ENCODE assay signal across 1 cellular context in the genomic region with DNA sequence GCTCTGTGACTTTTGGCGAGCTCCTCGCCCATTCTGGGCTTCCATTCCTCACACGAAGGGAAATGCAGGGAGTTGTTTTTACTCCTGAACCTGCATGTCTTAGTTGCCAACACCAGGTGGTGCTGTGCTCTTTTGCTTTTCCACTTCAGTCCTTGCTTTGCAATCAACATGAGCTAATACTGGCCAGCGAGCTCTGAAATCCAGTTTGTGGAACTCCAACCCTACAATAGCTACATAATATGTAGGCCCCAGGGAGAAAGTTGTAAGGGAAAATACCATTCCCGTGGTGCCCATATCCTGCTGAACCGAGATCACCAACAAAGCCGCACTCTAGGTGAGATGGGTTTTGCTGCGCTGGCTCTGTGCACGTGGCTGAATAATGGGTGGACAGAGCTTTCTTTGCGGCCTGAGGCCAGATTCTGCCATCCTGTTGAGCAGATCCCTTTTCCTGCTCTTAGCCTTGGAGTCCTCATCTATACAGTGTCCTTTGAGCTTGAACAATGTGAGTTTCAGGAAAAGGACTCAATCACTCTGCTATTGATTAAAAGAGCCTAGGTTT.
TF ChIP-seq lines count a peak whose summit lies in the region.

No MANE protein-coding gene starts in this region.

TF ChIP-seq in K562, 482 proteins besides CTCF, POLR2A, EP300 and RAD21 (continued from another document and continues in another):
- 0 out of 4 replicates have a peak, but pooled peaks of 1 of the 2 experiments have one; percentile 6 for TF ChIP-seq TBL1XR1 (IDR thresholded peaks at IDR 0.05; ENCODE audit: low read length in 2 of 2)
- no peak for TF ChIP-seq NR1H2 (CRISPR knock-in tag; IDR thresholded peaks at IDR 0.05)
- TF ChIP-seq DNMT1 (IDR thresholded peaks at IDR 0.05), result no peak
- TF ChIP-seq ZNF184 (CRISPR knock-in tag; IDR thresholded peaks at IDR 0.05), result no peak
- TF ChIP-seq, protein P1, sequence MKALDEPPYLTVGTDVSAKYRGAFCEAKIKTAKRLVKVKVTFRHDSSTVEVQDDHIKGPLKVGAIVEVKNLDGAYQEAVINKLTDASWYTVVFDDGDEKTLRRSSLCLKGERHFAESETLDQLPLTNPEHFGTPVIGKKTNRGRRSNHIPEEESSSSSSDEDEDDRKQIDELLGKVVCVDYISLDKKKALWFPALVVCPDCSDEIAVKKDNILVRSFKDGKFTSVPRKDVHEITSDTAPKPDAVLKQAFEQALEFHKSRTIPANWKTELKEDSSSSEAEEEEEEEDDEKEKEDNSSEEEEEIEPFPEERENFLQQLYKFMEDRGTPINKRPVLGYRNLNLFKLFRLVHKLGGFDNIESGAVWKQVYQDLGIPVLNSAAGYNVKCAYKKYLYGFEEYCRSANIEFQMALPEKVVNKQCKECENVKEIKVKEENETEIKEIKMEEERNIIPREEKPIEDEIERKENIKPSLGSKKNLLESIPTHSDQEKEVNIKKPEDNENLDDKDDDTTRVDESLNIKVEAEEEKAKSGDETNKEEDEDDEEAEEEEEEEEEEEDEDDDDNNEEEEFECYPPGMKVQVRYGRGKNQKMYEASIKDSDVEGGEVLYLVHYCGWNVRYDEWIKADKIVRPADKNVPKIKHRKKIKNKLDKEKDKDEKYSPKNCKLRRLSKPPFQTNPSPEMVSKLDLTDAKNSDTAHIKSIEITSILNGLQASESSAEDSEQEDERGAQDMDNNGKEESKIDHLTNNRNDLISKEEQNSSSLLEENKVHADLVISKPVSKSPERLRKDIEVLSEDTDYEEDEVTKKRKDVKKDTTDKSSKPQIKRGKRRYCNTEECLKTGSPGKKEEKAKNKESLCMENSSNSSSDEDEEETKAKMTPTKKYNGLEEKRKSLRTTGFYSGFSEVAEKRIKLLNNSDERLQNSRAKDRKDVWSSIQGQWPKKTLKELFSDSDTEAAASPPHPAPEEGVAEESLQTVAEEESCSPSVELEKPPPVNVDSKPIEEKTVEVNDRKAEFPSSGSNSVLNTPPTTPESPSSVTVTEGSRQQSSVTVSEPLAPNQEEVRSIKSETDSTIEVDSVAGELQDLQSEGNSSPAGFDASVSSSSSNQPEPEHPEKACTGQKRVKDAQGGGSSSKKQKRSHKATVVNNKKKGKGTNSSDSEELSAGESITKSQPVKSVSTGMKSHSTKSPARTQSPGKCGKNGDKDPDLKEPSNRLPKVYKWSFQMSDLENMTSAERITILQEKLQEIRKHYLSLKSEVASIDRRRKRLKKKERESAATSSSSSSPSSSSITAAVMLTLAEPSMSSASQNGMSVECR (CRISPR knock-in tag; IDR thresholded peaks at IDR 0.05), result 0 out of 2 replicates have a peak, but pooled peaks have one; percentile 23
- no peak for TF ChIP-seq ZNF696 (CRISPR knock-in tag; conservative IDR thresholded peaks at IDR 0.05)
- TF ChIP-seq SIX5 (IDR thresholded peaks at IDR 0.05; ENCODE audit: borderline replicate concordance in 1 of 2, insufficient read depth in 1 of 2, low read depth in 1 of 2, low read length in 2 of 2), result no peak
- TF ChIP-seq, protein P2, sequence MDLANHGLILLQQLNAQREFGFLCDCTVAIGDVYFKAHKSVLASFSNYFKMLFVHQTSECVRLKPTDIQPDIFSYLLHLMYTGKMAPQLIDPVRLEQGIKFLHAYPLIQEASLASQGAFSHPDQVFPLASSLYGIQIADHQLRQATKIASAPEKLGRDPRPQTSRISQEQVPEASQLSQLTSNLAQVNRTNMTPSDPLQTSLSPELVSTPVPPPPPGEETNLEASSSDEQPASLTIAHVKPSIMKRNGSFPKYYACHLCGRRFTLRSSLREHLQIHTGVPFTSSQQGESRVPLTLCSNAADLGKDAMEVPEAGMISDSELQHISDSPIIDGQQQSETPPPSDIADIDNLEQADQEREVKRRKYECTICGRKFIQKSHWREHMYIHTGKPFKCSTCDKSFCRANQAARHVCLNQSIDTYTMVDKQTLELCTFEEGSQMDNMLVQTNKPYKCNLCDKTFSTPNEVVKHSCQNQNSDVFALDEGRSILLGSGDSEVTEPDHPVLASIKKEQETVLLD (IDR thresholded peaks at IDR 0.05), result no peak
- TF ChIP-seq NONO (IDR thresholded peaks at IDR 0.05; ENCODE audit: low read depth in 2 of 2, low read length in 1 of 2), result no peak
- TF ChIP-seq, protein P3, sequence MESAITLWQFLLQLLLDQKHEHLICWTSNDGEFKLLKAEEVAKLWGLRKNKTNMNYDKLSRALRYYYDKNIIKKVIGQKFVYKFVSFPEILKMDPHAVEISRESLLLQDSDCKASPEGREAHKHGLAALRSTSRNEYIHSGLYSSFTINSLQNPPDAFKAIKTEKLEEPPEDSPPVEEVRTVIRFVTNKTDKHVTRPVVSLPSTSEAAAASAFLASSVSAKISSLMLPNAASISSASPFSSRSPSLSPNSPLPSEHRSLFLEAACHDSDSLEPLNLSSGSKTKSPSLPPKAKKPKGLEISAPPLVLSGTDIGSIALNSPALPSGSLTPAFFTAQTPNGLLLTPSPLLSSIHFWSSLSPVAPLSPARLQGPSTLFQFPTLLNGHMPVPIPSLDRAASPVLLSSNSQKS (CRISPR knock-in tag; IDR thresholded peaks at IDR 0.05), result no peak
- 0 out of 2 replicates have a peak, but pooled peaks have one; percentile 97 for TF ChIP-seq SMARCA5 (IDR thresholded peaks at IDR 0.05)
- TF ChIP-seq ZNF354B (CRISPR knock-in tag; IDR thresholded peaks at IDR 0.05), result no peak
- TF ChIP-seq, protein P4, sequence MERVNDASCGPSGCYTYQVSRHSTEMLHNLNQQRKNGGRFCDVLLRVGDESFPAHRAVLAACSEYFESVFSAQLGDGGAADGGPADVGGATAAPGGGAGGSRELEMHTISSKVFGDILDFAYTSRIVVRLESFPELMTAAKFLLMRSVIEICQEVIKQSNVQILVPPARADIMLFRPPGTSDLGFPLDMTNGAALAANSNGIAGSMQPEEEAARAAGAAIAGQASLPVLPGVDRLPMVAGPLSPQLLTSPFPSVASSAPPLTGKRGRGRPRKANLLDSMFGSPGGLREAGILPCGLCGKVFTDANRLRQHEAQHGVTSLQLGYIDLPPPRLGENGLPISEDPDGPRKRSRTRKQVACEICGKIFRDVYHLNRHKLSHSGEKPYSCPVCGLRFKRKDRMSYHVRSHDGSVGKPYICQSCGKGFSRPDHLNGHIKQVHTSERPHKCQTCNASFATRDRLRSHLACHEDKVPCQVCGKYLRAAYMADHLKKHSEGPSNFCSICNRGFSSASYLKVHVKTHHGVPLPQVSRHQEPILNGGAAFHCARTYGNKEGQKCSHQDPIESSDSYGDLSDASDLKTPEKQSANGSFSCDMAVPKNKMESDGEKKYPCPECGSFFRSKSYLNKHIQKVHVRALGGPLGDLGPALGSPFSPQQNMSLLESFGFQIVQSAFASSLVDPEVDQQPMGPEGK (CRISPR knock-in tag; IDR thresholded peaks at IDR 0.05; ENCODE audit: borderline replicate concordance), result no peak
- TF ChIP-seq, protein P5, sequence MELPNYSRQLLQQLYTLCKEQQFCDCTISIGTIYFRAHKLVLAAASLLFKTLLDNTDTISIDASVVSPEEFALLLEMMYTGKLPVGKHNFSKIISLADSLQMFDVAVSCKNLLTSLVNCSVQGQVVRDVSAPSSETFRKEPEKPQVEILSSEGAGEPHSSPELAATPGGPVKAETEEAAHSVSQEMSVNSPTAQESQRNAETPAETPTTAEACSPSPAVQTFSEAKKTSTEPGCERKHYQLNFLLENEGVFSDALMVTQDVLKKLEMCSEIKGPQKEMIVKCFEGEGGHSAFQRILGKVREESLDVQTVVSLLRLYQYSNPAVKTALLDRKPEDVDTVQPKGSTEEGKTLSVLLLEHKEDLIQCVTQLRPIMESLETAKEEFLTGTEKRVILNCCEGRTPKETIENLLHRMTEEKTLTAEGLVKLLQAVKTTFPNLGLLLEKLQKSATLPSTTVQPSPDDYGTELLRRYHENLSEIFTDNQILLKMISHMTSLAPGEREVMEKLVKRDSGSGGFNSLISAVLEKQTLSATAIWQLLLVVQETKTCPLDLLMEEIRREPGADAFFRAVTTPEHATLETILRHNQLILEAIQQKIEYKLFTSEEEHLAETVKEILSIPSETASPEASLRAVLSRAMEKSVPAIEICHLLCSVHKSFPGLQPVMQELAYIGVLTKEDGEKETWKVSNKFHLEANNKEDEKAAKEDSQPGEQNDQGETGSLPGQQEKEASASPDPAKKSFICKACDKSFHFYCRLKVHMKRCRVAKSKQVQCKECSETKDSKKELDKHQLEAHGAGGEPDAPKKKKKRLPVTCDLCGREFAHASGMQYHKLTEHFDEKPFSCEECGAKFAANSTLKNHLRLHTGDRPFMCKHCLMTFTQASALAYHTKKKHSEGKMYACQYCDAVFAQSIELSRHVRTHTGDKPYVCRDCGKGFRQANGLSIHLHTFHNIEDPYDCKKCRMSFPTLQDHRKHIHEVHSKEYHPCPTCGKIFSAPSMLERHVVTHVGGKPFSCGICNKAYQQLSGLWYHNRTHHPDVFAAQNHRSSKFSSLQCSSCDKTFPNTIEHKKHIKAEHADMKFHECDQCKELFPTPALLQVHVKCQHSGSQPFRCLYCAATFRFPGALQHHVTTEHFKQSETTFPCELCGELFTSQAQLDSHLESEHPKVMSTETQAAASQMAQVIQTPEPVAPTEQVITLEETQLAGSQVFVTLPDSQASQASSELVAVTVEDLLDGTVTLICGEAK (IDR thresholded peaks at IDR 0.05), result 0 out of 2 replicates have a peak, but pooled peaks have one; percentile 23
- TF ChIP-seq, protein P5 (CRISPR knock-in tag; IDR thresholded peaks at IDR 0.05), result no peak
- no peak for TF ChIP-seq PHTF2 (CRISPR knock-in tag; IDR thresholded peaks at IDR 0.05)
- TF ChIP-seq MTA1 (IDR thresholded peaks at IDR 0.05; ENCODE audit: borderline replicate concordance), result no peak
- TF ChIP-seq CREM (IDR thresholded peaks at IDR 0.05; ENCODE audit: low read depth), result peak; percentile 52; the same call in 1 of the 2 replicates
- TF ChIP-seq HCFC1 (IDR thresholded peaks at IDR 0.05; ENCODE audit: low read depth, low read length), result no peak
- TF ChIP-seq, protein P6, sequence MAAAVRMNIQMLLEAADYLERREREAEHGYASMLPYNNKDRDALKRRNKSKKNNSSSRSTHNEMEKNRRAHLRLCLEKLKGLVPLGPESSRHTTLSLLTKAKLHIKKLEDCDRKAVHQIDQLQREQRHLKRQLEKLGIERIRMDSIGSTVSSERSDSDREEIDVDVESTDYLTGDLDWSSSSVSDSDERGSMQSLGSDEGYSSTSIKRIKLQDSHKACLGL (CRISPR knock-in tag; IDR thresholded peaks at IDR 0.05; ENCODE audit: borderline replicate concordance, poor library complexity, severe bottlenecking), result no peak
- TF ChIP-seq EZH2 (IDR thresholded peaks at IDR 0.05; ENCODE audit: borderline replicate concordance, low read depth, low read length), result no peak
- 0 out of 2 replicates have a peak, but pooled peaks have one; percentile 87 for TF ChIP-seq CBX1 (IDR thresholded peaks at IDR 0.05; ENCODE audit: low read depth)
- no peak for TF ChIP-seq ZC3H8 (IDR thresholded peaks at IDR 0.05)
- TF ChIP-seq IFI16 (CRISPR knock-in tag; IDR thresholded peaks at IDR 0.05), result no peak
- TF ChIP-seq, protein P7, sequence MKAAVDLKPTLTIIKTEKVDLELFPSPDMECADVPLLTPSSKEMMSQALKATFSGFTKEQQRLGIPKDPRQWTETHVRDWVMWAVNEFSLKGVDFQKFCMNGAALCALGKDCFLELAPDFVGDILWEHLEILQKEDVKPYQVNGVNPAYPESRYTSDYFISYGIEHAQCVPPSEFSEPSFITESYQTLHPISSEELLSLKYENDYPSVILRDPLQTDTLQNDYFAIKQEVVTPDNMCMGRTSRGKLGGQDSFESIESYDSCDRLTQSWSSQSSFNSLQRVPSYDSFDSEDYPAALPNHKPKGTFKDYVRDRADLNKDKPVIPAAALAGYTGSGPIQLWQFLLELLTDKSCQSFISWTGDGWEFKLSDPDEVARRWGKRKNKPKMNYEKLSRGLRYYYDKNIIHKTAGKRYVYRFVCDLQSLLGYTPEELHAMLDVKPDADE (conservative IDR thresholded peaks at IDR 0.05; ENCODE audit: control insufficient read depth, low read depth, low read length), result no peak
- TF ChIP-seq, protein P8, sequence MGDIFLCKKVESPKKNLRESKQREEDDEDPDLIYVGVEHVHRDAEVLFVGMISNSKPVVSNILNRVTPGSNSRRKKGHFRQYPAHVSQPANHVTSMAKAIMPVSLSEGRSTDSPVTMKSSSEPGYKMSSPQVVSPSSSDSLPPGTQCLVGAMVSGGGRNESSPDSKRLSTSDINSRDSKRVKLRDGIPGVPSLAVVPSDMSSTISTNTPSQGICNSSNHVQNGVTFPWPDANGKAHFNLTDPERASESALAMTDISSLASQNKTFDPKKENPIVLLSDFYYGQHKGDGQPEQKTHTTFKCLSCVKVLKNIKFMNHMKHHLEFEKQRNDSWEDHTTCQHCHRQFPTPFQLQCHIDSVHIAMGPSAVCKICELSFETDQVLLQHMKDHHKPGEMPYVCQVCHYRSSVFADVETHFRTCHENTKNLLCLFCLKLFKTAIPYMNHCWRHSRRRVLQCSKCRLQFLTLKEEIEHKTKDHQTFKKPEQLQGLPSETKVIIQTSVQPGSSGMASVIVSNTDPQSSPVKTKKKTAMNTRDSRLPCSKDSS (IDR thresholded peaks at IDR 0.05; ENCODE audit: low read depth, partially characterized antibody), result no peak
- TF ChIP-seq CHD4 (IDR thresholded peaks at IDR 0.05; ENCODE audit: insufficient read depth, insufficient replicate concordance, low read depth, low read length, poor library complexity, severe bottlenecking), result no peak
- TF ChIP-seq ZNF551 (CRISPR knock-in tag; IDR thresholded peaks at IDR 0.05), result no peak
- TF ChIP-seq NR3C1 (CRISPR knock-in tag; IDR thresholded peaks at IDR 0.05), result no peak
